Comparison of ENCODE assay signal across 23 cellular contexts in genomic region chr21:25848309-25848708, GRCh38.
"Had no signal": no experiment of that assay in that cellular context is flagged by ENCODE, and none has a peak within 500 bp of the region (broad histone marks: within the 10 kb centered on the region; RNA-seq: fewer than 3 reads in every experiment).

No MANE protein-coding gene starts in this region.

- DNase-seq: colonic mucosa; cortex of kidney; dermis blood vessel endothelial cell; dorsolateral prefrontal cortex; effector CD4-positive, alpha-beta T cell; effector CD8-positive, alpha-beta T cell; effector memory CD4-positive, alpha-beta T cell; effector memory CD8-positive, alpha-beta T cell; endodermal cell; erythroblast; esophagus squamous epithelium; foreskin fibroblast; foreskin keratinocyte; foreskin melanocyte; gastrocnemius medialis; glutamatergic neuron; head of caudate nucleus; heart left ventricle; heart right ventricle had no signal

- H3K9me3 ChIP-seq: colonic mucosa, esophagus muscularis mucosa, gastrocnemius medialis, gastroesophageal sphincter, heart left ventricle had no signal

- H3K36me3 ChIP-seq: colonic mucosa, esophagus muscularis mucosa, esophagus squamous epithelium, gastrocnemius medialis, gastroesophageal sphincter, heart left ventricle, heart right ventricle had no signal

- H3K4me3 ChIP-seq: colonic mucosa, coronary artery, dorsolateral prefrontal cortex, esophagus muscularis mucosa, esophagus squamous epithelium, gastrocnemius medialis, gastroesophageal sphincter, heart left ventricle, heart right ventricle had no signal

- H3K4me1 ChIP-seq: colonic mucosa, esophagus squamous epithelium, foreskin keratinocyte, gastrocnemius medialis, gastroesophageal sphincter, heart left ventricle, heart right ventricle had no signal

- H3K27ac ChIP-seq: colonic mucosa, coronary artery, dorsolateral prefrontal cortex, epithelial cell of prostate, esophagus muscularis mucosa, esophagus squamous epithelium, foreskin keratinocyte, gastrocnemius medialis, gastroesophageal sphincter, heart left ventricle, heart right ventricle had no signal
